In the genomic region with DNA sequence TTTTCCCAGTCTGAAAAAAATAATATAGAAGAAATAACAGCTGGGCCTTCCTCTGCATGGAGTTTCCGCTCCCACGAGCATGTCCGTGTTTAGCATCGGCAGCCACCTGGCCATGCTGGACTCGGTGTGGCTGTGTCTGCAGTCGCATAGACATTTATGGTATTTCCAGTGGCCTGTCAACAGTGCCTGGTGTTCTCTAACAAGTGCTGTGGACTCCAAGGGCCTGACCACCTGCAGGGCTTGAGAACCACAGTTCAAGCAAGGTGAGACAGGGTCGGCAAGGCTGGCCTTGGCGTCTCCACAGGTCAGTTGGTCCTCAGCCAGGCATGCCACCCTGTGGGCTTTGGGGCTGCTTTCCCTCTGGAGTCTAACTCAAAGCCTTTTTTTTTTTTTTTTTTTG, we compare ENCODE assay signal across 18 cellular contexts.
"Had no signal": no experiment of that assay in that cellular context is flagged by ENCODE, and none has a peak within 500 bp of the region (broad histone marks: within the 10 kb centered on the region; RNA-seq: fewer than 3 reads in every experiment).

No MANE protein-coding gene starts in this region.

- DNase-seq: activated CD4-positive, alpha-beta T cell treated with anti-CD3 and anti-CD28 coated beads for 48 hours; activated CD8-positive, alpha-beta T cell treated with anti-CD3 and anti-CD28 coated beads, Interleukin-2, amount 10 ng/mL, durations not matched to agents 7 days and 5 days; activated naive CD4-positive, alpha-beta T cell treated with Interleukin-2 at 50 U/mL for 16 hours; activated naive CD8-positive, alpha-beta T cell treated with anti-CD3 and anti-CD28 coated beads, Interleukin-2, amount 50 U/mL, for 24 hours; caudate nucleus; cortex of kidney; effector memory CD8-positive, alpha-beta T cell; gastrocnemius medialis; retina; small intestine; T1000; trophoblast cell had no signal

- H3K27me3 Mint-ChIP-seq: activated naive CD8-positive, alpha-beta T cell treated with anti-CD3 and anti-CD28 coated beads, Interleukin-2, amount 50 U/mL, for 24 hours had no signal

- H2AFZ ChIP-seq: neural progenitor cell, parathyroid adenoma had no signal

- H3K4me1 ChIP-seq: neural progenitor cell, parathyroid adenoma had no signal

- H3K27ac Mint-ChIP-seq: activated CD8-positive, alpha-beta T cell treated with anti-CD3 and anti-CD28 coated beads, Interleukin-2, amount 10 ng/mL, durations not matched to agents 7 days and 5 days; activated naive CD8-positive, alpha-beta T cell treated with anti-CD3 and anti-CD28 coated beads, Interleukin-2, amount 50 U/mL, for 24 hours; effector memory CD8-positive, alpha-beta T cell; neural progenitor cell; stimulated activated effector memory CD8-positive, alpha-beta T cell treated with anti-CD3 and anti-CD28 coated beads, Interleukin-12 subunit alpha, Interleukin-12 subunit beta, amount 100 ng/mL, for 72 hours had no signal

- ATAC-seq: activated CD8-positive, alpha-beta T cell treated with anti-CD3 and anti-CD28 coated beads, Interleukin-2, amount 10 ng/mL, durations not matched to agents 7 days and 5 days; activated naive CD8-positive, alpha-beta T cell treated with anti-CD3 and anti-CD28 coated beads, Interleukin-2, amount 50 U/mL, for 24 hours; effector memory CD8-positive, alpha-beta T cell; gastrocnemius medialis; stimulated activated effector memory CD8-positive, alpha-beta T cell treated with anti-CD3 and anti-CD28 coated beads, Interleukin-12 subunit alpha, Interleukin-12 subunit beta, amount 100 ng/mL, for 72 hours had no signal

- H3K4me3 ChIP-seq: gastrocnemius medialis, neural progenitor cell had no signal

- FAIRE-seq: astrocyte, keratinocyte, small intestine had no signal

- H3K36me3 Mint-ChIP-seq: neural progenitor cell; stimulated activated effector memory CD8-positive, alpha-beta T cell treated with anti-CD3 and anti-CD28 coated beads, Interleukin-12 subunit alpha, Interleukin-12 subunit beta, amount 100 ng/mL, for 72 hours had no signal

- H3K4me2 ChIP-seq: neural progenitor cell had no signal

- H3K9me3 Mint-ChIP-seq: activated naive CD8-positive, alpha-beta T cell treated with anti-CD3 and anti-CD28 coated beads, Interleukin-2, amount 50 U/mL, for 24 hours; effector memory CD8-positive, alpha-beta T cell; stimulated activated effector memory CD8-positive, alpha-beta T cell treated with anti-CD3 and anti-CD28 coated beads, Interleukin-12 subunit alpha, Interleukin-12 subunit beta, amount 100 ng/mL, for 72 hours had no signal

- H3K79me2 ChIP-seq: parathyroid adenoma had no signal

- H3K4me3 Mint-ChIP-seq: activated CD8-positive, alpha-beta T cell treated with anti-CD3 and anti-CD28 coated beads, Interleukin-2, amount 10 ng/mL, durations not matched to agents 7 days and 5 days; activated naive CD8-positive, alpha-beta T cell treated with anti-CD3 and anti-CD28 coated beads, Interleukin-2, amount 50 U/mL, for 24 hours; effector memory CD8-positive, alpha-beta T cell; neural progenitor cell; stimulated activated effector memory CD8-positive, alpha-beta T cell treated with anti-CD3 and anti-CD28 coated beads, Interleukin-12 subunit alpha, Interleukin-12 subunit beta, amount 100 ng/mL, for 72 hours had no signal

- H3K9me3 ChIP-seq: gastrocnemius medialis had no signal

- H3K9ac ChIP-seq: neural progenitor cell, parathyroid adenoma had no signal

- H3K36me3 ChIP-seq: gastrocnemius medialis, neural progenitor cell had no signal

- H3K27me3 ChIP-seq: gastrocnemius medialis, neural progenitor cell had no signal

- H3K27ac ChIP-seq: epithelial cell of prostate, gastrocnemius medialis, neural progenitor cell, parathyroid adenoma had no signal
